8 cellular contexts compared by ENCODE assay signal in the genomic region with DNA sequence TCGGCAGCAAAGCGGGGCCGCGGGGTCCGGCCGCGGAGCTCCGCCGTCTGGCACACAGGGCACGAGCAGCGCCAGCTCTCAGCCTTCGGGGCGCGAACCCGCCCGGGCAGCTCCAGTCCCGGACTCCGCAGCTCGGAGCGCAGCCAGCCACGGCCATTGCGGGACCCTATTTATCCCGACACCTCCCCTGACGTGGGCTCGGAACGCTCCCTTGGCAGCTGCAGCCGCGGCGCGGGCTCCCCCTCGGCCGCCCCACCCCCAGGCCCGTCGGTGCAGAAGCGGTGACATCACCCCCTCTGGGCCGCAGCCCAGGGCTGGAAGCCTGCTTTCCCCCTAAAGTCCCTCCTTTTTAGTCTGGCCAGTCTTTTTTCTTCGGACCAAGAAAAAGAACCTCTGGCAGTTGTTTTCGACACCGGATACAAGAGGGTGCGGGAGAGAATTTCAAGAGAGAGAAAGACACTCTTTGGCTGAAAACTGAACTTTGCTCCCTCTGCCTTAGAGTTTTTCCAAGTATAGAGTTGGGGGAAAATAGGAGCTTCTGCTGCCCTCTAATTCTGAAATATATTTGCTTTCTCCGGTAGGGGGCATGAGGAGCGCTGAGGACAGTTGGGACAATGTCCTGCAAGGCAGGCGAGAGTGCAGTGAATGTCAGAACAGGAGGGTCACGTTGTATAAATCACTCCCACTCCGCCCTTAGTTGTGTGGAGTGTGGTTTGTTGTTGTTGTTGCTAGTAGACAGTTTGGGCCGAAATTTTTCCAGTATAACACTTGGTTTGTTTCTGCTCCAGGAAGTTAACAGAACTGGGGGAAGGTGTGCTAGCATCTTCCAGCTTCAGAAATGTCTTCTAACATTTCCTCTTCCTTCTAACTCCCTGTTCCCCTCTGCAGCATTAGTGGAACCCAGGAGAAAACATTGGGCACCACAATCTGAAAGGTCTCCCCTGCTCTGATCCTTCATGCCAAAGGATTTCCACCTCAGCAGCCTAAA. TPM values are rescaled to one million over a fixed set of nuclear protein-coding genes. Genes with fewer than 3 reads are reported as not detected.
DNase-seq lines count a peak whose midpoint lies in the region; ATAC-seq and TF ChIP-seq lines count a peak whose summit lies in the region.

A gene (minus strand): TSS at position 145 of the 988 bp plus-strand sequence. CDS start 280 bp downstream, outside the sequence.

- peak within 1 kb of the TSS; percentile 45 for H3K4me3 Mint-ChIP-seq in Caco-2 (ENCODE audit: unreplicated experiment)
- H3K4me3 Mint-ChIP-seq in T-helper 17 cell, result peak within 1 kb of the TSS; percentile 60

- peak in 1 of 2 donors; percentile 63 for TF ChIP-seq POLR2A in uterus (IDR thresholded peaks at IDR 0.05)

- no peak within 1 kb of the TSS for H3K27ac Mint-ChIP-seq in Caco-2 (ENCODE audit: unreplicated experiment)
- H3K27ac Mint-ChIP-seq in T-helper 17 cell, result no peak within 1 kb of the TSS

- DNase-seq in Caco-2, result peak; percentile 57 to 69
- DNase-seq in LNCaP clone FGC (ENCODE audit: low read depth), result no peak
- no peak for DNase-seq in T-helper 17 cell
- DNase-seq in fibroblast of lung (ENCODE audit: low read depth in 2 of 2), result peak; percentile 58 to 70
- DNase-seq in uterus, result peak; percentile 84 to 85
- no peak for DNase-seq in activated CD4-positive, CD25-positive, alpha-beta regulatory T cell (lab: John Stamatoyannopoulos, UW)

- CTCF ChIA-PET in Caco-2 (lab: Charles Lee), result interaction anchor here (1.0 to 1.8 kb wide), 5 partner anchors 9 to 154 kb away, joined by 3 to 11 read pairs (median 4); no protein-coding TSS in a partner anchor

- peak within 1 kb of the TSS; percentile 67 for H2AFZ ChIP-seq in fibroblast of lung (ENCODE audit: low read length)

- H3K79me2 ChIP-seq in fibroblast of lung (ENCODE audit: control insufficient read depth, insufficient read depth, low read length), result no peaks in the 10 kb centered on the region

- H3K4me3 ChIP-seq in Caco-2 (ENCODE audit: low read depth, low read length), result peak within 1 kb of the TSS; percentile 27
- H3K4me3 ChIP-seq in LNCaP clone FGC (ENCODE audit: low read depth, low read length), result peak within 1 kb of the TSS; percentile 39
- peak within 1 kb of the TSS; percentile 48 to 60 (median 52) for H3K4me3 ChIP-seq in fibroblast of lung (replicated peaks in 1 of 4; ENCODE audit: control extremely low read depth in 1 of 4, insufficient read depth in 1 of 4, low read depth in 3 of 4, low read length in 4 of 4)
- peak within 1 kb of the TSS; percentile 41 to 60 for H3K4me3 ChIP-seq in muscle layer of colon (ENCODE audit: low read depth in 1 of 2, low read length in 2 of 2)
- peak within 1 kb of the TSS; percentile 60 to 63 for H3K4me3 ChIP-seq in uterus

- no TSS peak for BruUV-seq in Caco-2 (replicated peaks; lab: Mats Ljungman, UMichigan)

- peak; percentile 32 for ATAC-seq in GM21360 (IDR thresholded peaks at IDR 0.05; ENCODE audit: unreplicated experiment)
- no peak for ATAC-seq in T-helper 17 cell

- H3K4me1 Mint-ChIP-seq in Caco-2 (ENCODE audit: low read depth, unreplicated experiment) (peaks cover 6% of the 10 kb centered on the region), T-helper 17 cell (peaks cover 11% of the 10 kb centered on the region)

- H3K36me3 Mint-ChIP-seq in Caco-2 (ENCODE audit: insufficient read depth, unreplicated experiment), result no peaks in the 10 kb centered on the region
- peaks cover 6% of the 10 kb centered on the region for H3K36me3 Mint-ChIP-seq in T-helper 17 cell (ENCODE audit: low read depth)

- no peaks in the 10 kb centered on the region for H3K9me3 Mint-ChIP-seq in Caco-2 (ENCODE audit: unreplicated experiment)

- no peaks in the 10 kb centered on the region; the same call in none of the 2 replicates for H3K27me3 ChIP-seq in Caco-2 (replicated peaks; ENCODE audit: control insufficient read depth, insufficient read depth, low read length)
- H3K27me3 ChIP-seq in fibroblast of lung (ENCODE audit: control insufficient read depth, insufficient read depth, low read length), result peaks cover 11% of the 10 kb centered on the region
- peaks cover 0 to 24% of the 10 kb centered on the region in 2 donors for H3K27me3 ChIP-seq in muscle layer of colon (ENCODE audit: control insufficient read depth in 1 of 2, insufficient read depth in 2 of 2, low read length in 2 of 2)
- no peaks in the 10 kb centered on the region for H3K27me3 ChIP-seq in uterus

- H3K9me3 ChIP-seq in Caco-2 (no peaks in the 10 kb centered on the region), T-helper 17 cell (ENCODE audit: control insufficient read depth, low read length, poor library complexity, severe bottlenecking) (no peaks in the 10 kb centered on the region), fibroblast of lung (ENCODE audit: control insufficient read depth, insufficient read depth, low read depth, low read length) (no peaks in the 10 kb centered on the region), muscle layer of colon (ENCODE audit: low read length) (no peaks in the 10 kb centered on the region), uterus (no peaks in the 10 kb centered on the region)

- no peaks in the 10 kb centered on the region for H4K20me1 ChIP-seq in fibroblast of lung (ENCODE audit: control insufficient read depth, extremely low read depth, insufficient read depth, low read length)

- H3K27me3 Mint-ChIP-seq in Caco-2 (ENCODE audit: insufficient read depth, unreplicated experiment), result peaks cover 38% of the 10 kb centered on the region
- peaks cover 73% of the 10 kb centered on the region for H3K27me3 Mint-ChIP-seq in T-helper 17 cell

- H3K9ac ChIP-seq in fibroblast of lung (ENCODE audit: insufficient read depth, low read length) (peak within 1 kb of the TSS; percentile 12), muscle layer of colon (ENCODE audit: low read length) (no peak within 1 kb of the TSS)

- POLR2A ChIA-PET in Caco-2 (lab: Charles Lee), result interaction anchor here (1.0 kb wide), 1 partner anchor 35 kb away, joined by 3 read pairs; no protein-coding TSS in a partner anchor

- H3K36me3 ChIP-seq in Caco-2 (ENCODE audit: control insufficient read depth, insufficient read depth, low read length) (no peaks in the 10 kb centered on the region), fibroblast of lung (ENCODE audit: control insufficient read depth, insufficient read depth, low read length) (no peaks in the 10 kb centered on the region), muscle layer of colon (ENCODE audit: insufficient read depth, low read length) (no peaks in the 10 kb centered on the region), uterus (no peaks in the 10 kb centered on the region)

- no peak within 1 kb of the TSS for H3K27ac ChIP-seq in fibroblast of lung (ENCODE audit: insufficient read depth, low read length)
- no peak within 1 kb of the TSS for H3K27ac ChIP-seq in muscle layer of colon (ENCODE audit: low read depth, low read length)
- H3K27ac ChIP-seq in uterus, result peak within 1 kb of the TSS; percentile 94 to 97

- peak within 1 kb of the TSS; percentile 62 for H3K4me2 ChIP-seq in fibroblast of lung (ENCODE audit: extremely low read depth, insufficient read depth, low read length)

- intact Hi-C loops in Caco-2 (cut with micrococcal nuclease; ENCODE audit: unreplicated experiment) (loop anchor here (1.0 to 10.0 kb wide), 3 partner anchors 26 to 305 kb away; no protein-coding TSS in a partner anchor), uterus (cut with DNase I; ENCODE audit: low total_unique reads) (no loop called here)

- H3K4me1 ChIP-seq in Caco-2 (peaks cover 9% of the 10 kb centered on the region; the same call in 1 of the 2 replicates), fibroblast of lung (ENCODE audit: control insufficient read depth, extremely low read depth, insufficient read depth, low read length) (no peaks in the 10 kb centered on the region), muscle layer of colon (ENCODE audit: insufficient read depth, low read length) (peaks cover 9% of the 10 kb centered on the region), uterus (no peaks in the 10 kb centered on the region)

- peak; percentile 74 to 77 for TF ChIP-seq CTCF in Caco-2 (IDR thresholded peaks at IDR 0.05; ENCODE audit: insufficient read depth in 1 of 2, low read depth in 1 of 2, low read length in 1 of 2, severe bottlenecking in 1 of 2, unreplicated experiment in 1 of 2)
- TF ChIP-seq CTCF in LNCaP clone FGC (IDR thresholded peaks at IDR 0.05; ENCODE audit: control insufficient read depth, extremely low read depth, insufficient read depth), result peak; percentile 86
- TF ChIP-seq CTCF in fibroblast of lung (conservative IDR thresholded peaks at IDR 0.05 in 1 of 2, IDR thresholded peaks at IDR 0.05 in 1 of 2; ENCODE audit: low read depth in 1 of 2, low read length in 2 of 2), result peak; percentile 67 to 76
- TF ChIP-seq CTCF in uterus (IDR thresholded peaks at IDR 0.05), result peak; percentile 60 to 78 (median 74)

RNA-seq across cellular contexts. Expression of the gene that starts here (rescaled TPM):
- total RNA-seq in Caco-2 (2022) (not detected in 2 replicates), T-helper 17 cell (not detected), fibroblast of lung (7.3 and 54.2 TPM in 2 replicates), uterus (100 to 1,000 TPM in 1 of 4 donors, 10 to 100 TPM in 3; 17.4 to 107 (median 73.2) TPM)
- polyA plus RNA-seq in fibroblast of lung, result 1.5 and 2.5 TPM in 2 replicates
- 0.86 and 1.7 TPM in 2 replicates for polyA plus RNA-seq in fibroblast of lung (2012)
- polyA minus RNA-seq in fibroblast of lung (ENCODE audit: low replicate concordance), result 3.0 TPM in 1 of 2 replicates, not detected in the other

Comparison
In these comparisons a context has a peak if more than half of its experiments do, and no peak if none do; other contexts are left out.
1. Peak in DNase-seq and H3K4me3 ChIP-seq in Caco-2; RNA of the gene not detected or under 1 TPM.
2. DNase-seq: peak in fibroblast of lung (2 of 2) and uterus (2 of 2); none in LNCaP clone FGC (single experiment), T-helper 17 cell (0 of 3) and activated CD4-positive, CD25-positive, alpha-beta regulatory T cell (0 of 4).
3. H3K27ac ChIP-seq: peak in uterus (2 of 2); none in fibroblast of lung (single experiment) and muscle layer of colon (single experiment).
4. Peak in every context shown above with its lines, with median percentiles within 50 percentile points of each other: H3K4me3 ChIP-seq and CTCF ChIP-seq.